Comparison of ENCODE assay signal across 17 cellular contexts in the genomic region with DNA sequence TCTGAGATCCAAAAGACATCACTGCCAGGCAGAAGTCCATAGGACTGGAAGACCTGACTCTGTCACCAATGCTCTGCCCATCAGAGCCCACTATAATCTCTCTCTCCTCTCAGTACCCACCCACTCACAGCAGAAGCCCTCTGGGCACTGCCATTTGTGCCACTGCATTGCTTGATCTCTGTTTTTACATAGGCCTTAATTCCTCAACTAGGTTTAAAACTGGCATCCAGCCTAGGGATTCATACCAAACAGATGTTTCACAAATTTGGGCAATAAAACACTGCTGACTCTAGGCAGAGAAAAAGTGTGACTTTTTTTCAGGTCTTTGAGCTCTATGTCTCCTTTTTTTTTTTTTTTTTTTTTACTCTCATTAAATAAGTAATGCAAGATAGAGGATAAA.
DNase-seq lines count a peak whose midpoint lies in the region; ATAC-seq and TF ChIP-seq lines count a peak whose summit lies in the region.
"Had no signal": no experiment of that assay in that cellular context is flagged by ENCODE, and none has a peak within 500 bp of the region (broad histone marks: within the 10 kb centered on the region; RNA-seq: fewer than 3 reads in every experiment).

No MANE protein-coding gene starts in this region.

- peak; percentile 78 for DNase-seq in EL
- peak; percentile 68 for DNase-seq in SK-N-MC (ENCODE audit: low read depth, low spot score)
- peak; percentile 74 for DNase-seq in fibroblast of villous mesenchyme (ENCODE audit: low read depth)
- no peak for DNase-seq in amniotic stem cell (lab: John Stamatoyannopoulos, UW)
- DNase-seq in thyroid gland: no peak
- no peak for DNase-seq in psoas muscle
- no peak for DNase-seq in anterior cingulate cortex (lab: John Stamatoyannopoulos, UW)
- DNase-seq: activated naive CD4-positive, alpha-beta T cell treated with anti-CD3 and anti-CD28 coated beads, Interleukin-2, amount 10 ng/mL, durations not matched to agents 7 days and 5 days; CD4-positive, CD25-positive, alpha-beta regulatory T cell; foreskin melanocyte; GF-D8; H9; mucosa of descending colon; NCI-H526; Right ventricle myocardium superior; stimulated activated CD4-positive, alpha-beta T cell treated with anti-CD3 and anti-CD28 coated beads, Interleukin-1b, Interleukin-23, amount 100 ng/mL, for 48 hours had no signal

- ATAC-seq in psoas muscle: no peak
- ATAC-seq: mucosa of descending colon had no signal

- H3K27ac ChIP-seq in SK-N-MC: peak overlapping the region; percentile 97
- H3K27ac ChIP-seq in subcutaneous abdominal adipose tissue (ENCODE audit: low read depth, low read length): peak overlapping the region; percentile 30
- no peak overlapping the region for H3K27ac ChIP-seq in thyroid gland
- no peak overlapping the region for H3K27ac ChIP-seq in psoas muscle

- no peak for TF ChIP-seq POLR2A in thyroid gland (IDR thresholded peaks at IDR 0.05)

- H3K4me1 ChIP-seq in subcutaneous abdominal adipose tissue (ENCODE audit: control insufficient read depth in 5 of 5, insufficient read depth in 5 of 5, low read length in 5 of 5) (peaks cover 0 to 19% (median 8%) of the 10 kb centered on the region in 5 donors), thyroid gland (no peaks in the 10 kb centered on the region), psoas muscle (no peaks in the 10 kb centered on the region)

- no peaks in the 10 kb centered on the region for H3K27me3 ChIP-seq in subcutaneous abdominal adipose tissue (ENCODE audit: control insufficient read depth in 5 of 5, insufficient read depth in 4 of 5, low read length in 5 of 5)
- no peaks in the 10 kb centered on the region for H3K27me3 ChIP-seq in thyroid gland
- no peaks in the 10 kb centered on the region for H3K27me3 ChIP-seq in psoas muscle (ENCODE audit: insufficient read depth in 3 of 3, low read length in 2 of 3)

- H3K4me3 ChIP-seq in SK-N-MC (peak overlapping the region; percentile 37), fibroblast of villous mesenchyme (ENCODE audit: low read depth, low read length) (no peak overlapping the region), subcutaneous abdominal adipose tissue (ENCODE audit: low read depth in 1 of 5, low read length in 5 of 5) (no peak overlapping the region), thyroid gland (replicated peaks in 1 of 3) (no peak overlapping the region), psoas muscle (no peak overlapping the region)
- H3K4me3 ChIP-seq: mucosa of descending colon had no signal

- TF ChIP-seq CTCF in fibroblast of villous mesenchyme (IDR thresholded peaks at IDR 0.05; ENCODE audit: insufficient read depth, low read depth, low read length) (no peak), thyroid gland (IDR thresholded peaks at IDR 0.05) (no peak), psoas muscle (IDR thresholded peaks at IDR 0.05) (no peak)

- H3K9ac ChIP-seq in SK-N-MC (ENCODE audit: insufficient read length) (no peak overlapping the region), subcutaneous abdominal adipose tissue (ENCODE audit: low read length in 5 of 5) (no peak overlapping the region)

- H3K36me3 ChIP-seq in SK-N-MC (ENCODE audit: insufficient read depth, low read length): no peaks in the 10 kb centered on the region
- H3K36me3 ChIP-seq in subcutaneous abdominal adipose tissue (ENCODE audit: control insufficient read depth in 5 of 5, insufficient read depth in 5 of 5, low read length in 5 of 5): no peaks in the 10 kb centered on the region
- no peaks in the 10 kb centered on the region for H3K36me3 ChIP-seq in thyroid gland
- H3K36me3 ChIP-seq in psoas muscle (ENCODE audit: insufficient read depth in 1 of 2, low read depth in 1 of 2): no peaks in the 10 kb centered on the region

- intact Hi-C loops in thyroid gland (cut with DNase I) (no loop called here), psoas muscle (cut with DNase I) (loop anchor here in 1 of 2 donors (10.0 kb wide), 1 partner anchor 118 kb away; no protein-coding TSS in a partner anchor)

- no peaks in the 10 kb centered on the region for H3K9me3 ChIP-seq in SK-N-MC (ENCODE audit: low read depth, low read length)
- H3K9me3 ChIP-seq in subcutaneous abdominal adipose tissue (ENCODE audit: control insufficient read depth in 5 of 5, low read length in 5 of 5): no peaks in the 10 kb centered on the region
- no peaks in the 10 kb centered on the region for H3K9me3 ChIP-seq in thyroid gland
- no peaks in the 10 kb centered on the region for H3K9me3 ChIP-seq in psoas muscle
- H3K9me3 ChIP-seq: mucosa of descending colon had no signal

Comparison
In these comparisons a context has a peak if more than half of its experiments do, and no peak if none do; other contexts are left out.
1. DNase-seq: peak in EL (single experiment), SK-N-MC (single experiment) and fibroblast of villous mesenchyme (single experiment); none in amniotic stem cell (single experiment), thyroid gland (0 of 2), psoas muscle (0 of 2) and anterior cingulate cortex (0 of 58).
2. H3K27ac ChIP-seq: peak in SK-N-MC (single experiment) and subcutaneous abdominal adipose tissue (single experiment); none in thyroid gland (0 of 3) and psoas muscle (single experiment).